ENCODE assay signal across 18 cellular contexts in genomic region chr2:144239726-144240125, GRCh38.
DNase-seq lines count a peak whose midpoint lies in the region; ATAC-seq, FAIRE-seq and TF ChIP-seq lines count a peak whose summit lies in the region.
"Had no signal": no experiment of that assay in that cellular context is flagged by ENCODE, and none has a peak within 500 bp of the region (broad histone marks: within the 10 kb centered on the region; RNA-seq: fewer than 3 reads in every experiment).

No MANE protein-coding gene starts in this region.

- H3K4me3 ChIP-seq in GM12878, result no peak overlapping the region
- no peak overlapping the region for H3K4me3 ChIP-seq in thyroid gland (replicated peaks in 1 of 3)
- H3K4me3 ChIP-seq: Peyer's patch had no signal

- H3K9me3 ChIP-seq in GM12878 (replicated peaks; ENCODE audit: control insufficient read depth, insufficient read depth, low read length) (no peaks in the 10 kb centered on the region; the same call in 2 of the 3 replicates), thyroid gland (no peaks in the 10 kb centered on the region)
- H3K9me3 ChIP-seq: Peyer's patch had no signal

- no peak for TF ChIP-seq EP300 in GM12878 (IDR thresholded peaks at IDR 0.05; ENCODE audit: borderline replicate concordance in 1 of 2, control insufficient read depth in 1 of 2, low read depth in 2 of 2, low read length in 2 of 2)

- intact Hi-C loops in GM12878 (cut with micrococcal nuclease; ENCODE audit: unreplicated experiment), result no loop called here
- intact Hi-C loops in thyroid gland (cut with DNase I), result no loop called here
- intact Hi-C loops in MCF 10A (cut with micrococcal nuclease), result no loop called here

- SMC1A ChIA-PET in GM12878 (lab: Charles Lee; ENCODE audit: uncharacterized antibody, unreplicated experiment), result interaction anchor here (0.7 to 6.3 kb wide), 10 partner anchors 9 to 138 kb away, joined by 3 to 68 read pairs (median 4); no protein-coding TSS in a partner anchor

- no peaks in the 10 kb centered on the region for H3K27me3 Mint-ChIP-seq in activated T-cell treated with anti-CD3 and anti-CD28 coated beads, Interleukin-2, amount 50 U/mL, for 24 hours
- H3K27me3 Mint-ChIP-seq in activated T-cell treated with anti-CD3 and anti-CD28 coated beads, Interleukin-2, amount 50 U/mL, for 4 hours (ENCODE audit: low read depth), result no peaks in the 10 kb centered on the region
- H3K27me3 Mint-ChIP-seq in MCF 10A (ENCODE audit: insufficient read depth, unreplicated experiment), result no peaks in the 10 kb centered on the region
- H3K27me3 Mint-ChIP-seq: CD4-positive, alpha-beta T cell had no signal

- TF ChIP-seq RAD21 in GM12878 (IDR thresholded peaks at IDR 0.05; ENCODE audit: insufficient read depth, low read depth, low read length), result no peak

- no peak overlapping the region for H3K4me2 ChIP-seq in GM12878 (ENCODE audit: control insufficient read depth, insufficient read depth)

- H2AFZ ChIP-seq in GM12878 (ENCODE audit: control insufficient read depth, low read depth, low read length), result no peak overlapping the region

- H3K79me2 ChIP-seq in GM12878 (ENCODE audit: control insufficient read depth, insufficient read depth, low read length), result no peaks in the 10 kb centered on the region; the same call in 1 of the 2 replicates

- H3K9ac ChIP-seq in GM12878 (ENCODE audit: control insufficient read depth, insufficient read depth, low read length), result no peak overlapping the region

- BruUV-seq in GM12878 (replicated peaks; lab: Mats Ljungman, UMichigan), result no TSS peak
- BruUV-seq in MCF 10A (replicated peaks; lab: Mats Ljungman, UMichigan), result no TSS peak

- peaks cover 61% of the 10 kb centered on the region for H3K4me1 Mint-ChIP-seq in activated T-cell treated with anti-CD3 and anti-CD28 coated beads, Interleukin-2, amount 50 U/mL, for 24 hours (ENCODE audit: low read depth)
- peaks cover 43% of the 10 kb centered on the region for H3K4me1 Mint-ChIP-seq in activated T-cell treated with anti-CD3 and anti-CD28 coated beads, Interleukin-2, amount 50 U/mL, for 4 hours (ENCODE audit: low read depth)
- peaks cover 4% of the 10 kb centered on the region for H3K4me1 Mint-ChIP-seq in MCF 10A (ENCODE audit: insufficient read depth, unreplicated experiment)

- in situ Hi-C loops in GM12878 (cut with MboI), result no loop called here

- H3K4me1 ChIP-seq in GM12878 (ENCODE audit: control insufficient read depth, insufficient read depth, low read length) (peaks cover 33% of the 10 kb centered on the region), thyroid gland (peaks cover 19 to 38% of the 10 kb centered on the region in 2 donors)

- H3K27ac Mint-ChIP-seq in activated T-cell treated with anti-CD3 and anti-CD28 coated beads, Interleukin-2, amount 50 U/mL, for 24 hours, result peak overlapping the region; percentile 44
- H3K27ac Mint-ChIP-seq in MCF 10A (ENCODE audit: low read depth, unreplicated experiment), result no peak overlapping the region
- H3K27ac Mint-ChIP-seq: CD4-positive, alpha-beta T cell had no signal

- TF ChIP-seq CTCF in GM12878 (IDR thresholded peaks at IDR 0.05 in 2 of 3, conservative IDR thresholded peaks at IDR 0.05 in 1 of 3; ENCODE audit: control insufficient read depth in 2 of 3, extremely low read depth in 1 of 3, insufficient read depth in 1 of 3, low read depth in 3 of 3, low read length in 3 of 3) (no peak), thyroid gland (IDR thresholded peaks at IDR 0.05) (no peak), MCF 10A (IDR thresholded peaks at IDR 0.05; ENCODE audit: unreplicated experiment) (no peak)

- WGBS in GM12878 (ENCODE audit: insufficient coverage, insufficient replicate concordance, low lambda C conversion rate, missing lambda C conversion rate), result 100% methylated on average over 1 of the region's 1 CpG
- 96 to 100% methylated on average over 1 of the region's 1 CpG for WGBS in thyroid gland, 2 donors

- H3K36me3 Mint-ChIP-seq in activated T-cell treated with anti-CD3 and anti-CD28 coated beads, Interleukin-2, amount 50 U/mL, for 24 hours (ENCODE audit: low read depth), result no peaks in the 10 kb centered on the region
- H3K36me3 Mint-ChIP-seq in activated T-cell treated with anti-CD3 and anti-CD28 coated beads, Interleukin-2, amount 50 U/mL, for 4 hours (ENCODE audit: insufficient read depth), result peaks cover 1% of the 10 kb centered on the region
- no peaks in the 10 kb centered on the region for H3K36me3 Mint-ChIP-seq in MCF 10A (ENCODE audit: insufficient read depth, unreplicated experiment)

- no peaks in the 10 kb centered on the region for H3K36me3 ChIP-seq in GM12878 (ENCODE audit: control insufficient read depth in 2 of 2, insufficient read depth in 2 of 2, low read length in 1 of 2)
- no peaks in the 10 kb centered on the region for H3K36me3 ChIP-seq in thyroid gland
- H3K36me3 ChIP-seq: Peyer's patch had no signal

- peaks cover 4% of the 10 kb centered on the region for H3K9me3 Mint-ChIP-seq in activated T-cell treated with anti-CD3 and anti-CD28 coated beads, Interleukin-2, amount 50 U/mL, for 24 hours
- H3K9me3 Mint-ChIP-seq in activated T-cell treated with anti-CD3 and anti-CD28 coated beads, Interleukin-2, amount 50 U/mL, for 4 hours, result no peaks in the 10 kb centered on the region
- H3K9me3 Mint-ChIP-seq in MCF 10A (ENCODE audit: unreplicated experiment), result no peaks in the 10 kb centered on the region
- H3K9me3 Mint-ChIP-seq: CD4-positive, alpha-beta T cell had no signal

- no peaks in the 10 kb centered on the region for H4K20me1 ChIP-seq in GM12878 (ENCODE audit: control insufficient read depth, insufficient read depth)

- POLR2A ChIA-PET in GM12878 (lab: Charles Lee), result interaction anchor here (0.6 kb wide), 1 partner anchor 87 kb away, joined by 9 read pairs; no protein-coding TSS in a partner anchor
- POLR2A ChIA-PET in MCF 10A (lab: Yijun Ruan, JAX), result interaction anchor here (0.8 kb wide), 1 partner anchor 19 kb away, joined by 3 read pairs; no protein-coding TSS in a partner anchor

- no peak for ATAC-seq in activated T-cell treated with anti-CD3 and anti-CD28 coated beads, Interleukin-2, amount 50 U/mL, for 4 hours
- ATAC-seq in GM12878 (no peak), GM21723 (IDR thresholded peaks at IDR 0.05; ENCODE audit: unreplicated experiment) (no peak)

- DNase-seq in activated T-cell treated with anti-CD3 and anti-CD28 coated beads, Interleukin-2, amount 50 U/mL, for 24 hours, result no peak
- DNase-seq in activated T-cell treated with anti-CD3 and anti-CD28 coated beads, Interleukin-2, amount 50 U/mL, for 4 hours, result no peak
- peak; percentile 29 for DNase-seq in NAMALWA (ENCODE audit: low spot score)
- DNase-seq in GM12878 (ENCODE audit: low read depth, low spot score), result no peak
- no peak for DNase-seq in thyroid gland
- no peak for DNase-seq in MCF 10A (ENCODE audit: unreplicated experiment)
- DNase-seq: CD4-positive, alpha-beta T cell; DND-41; GF-D8; NCI-H1092 treated with DMSO at 0.1 percent for 48 hours; NCI-H1694; NCI-H446; NCI-H774; Peyer's patch; Right ventricle myocardium superior had no signal

- TF ChIP-seq POLR2A in GM12878 (IDR thresholded peaks at IDR 0.05; ENCODE audit: low read depth, low read length), result no peak
- TF ChIP-seq POLR2A in thyroid gland (IDR thresholded peaks at IDR 0.05), result no peak

- CTCF ChIA-PET in GM12878 (lab: Yijun Ruan, JAX) (interaction anchor here (0.7 to 1.4 kb wide), 4 partner anchors 9 to 85 kb away, joined by 3 to 4 read pairs (median 4); no protein-coding TSS in a partner anchor), MCF 10A (lab: Yijun Ruan, JAX) (interaction anchor here (1.2 kb wide), 1 partner anchor 40 kb away, joined by 3 read pairs; no protein-coding TSS in a partner anchor)

- no peak overlapping the region for H3K4me3 Mint-ChIP-seq in activated T-cell treated with anti-CD3 and anti-CD28 coated beads, Interleukin-2, amount 50 U/mL, for 24 hours
- H3K4me3 Mint-ChIP-seq in activated T-cell treated with anti-CD3 and anti-CD28 coated beads, Interleukin-2, amount 50 U/mL, for 4 hours, result no peak overlapping the region
- no peak overlapping the region for H3K4me3 Mint-ChIP-seq in MCF 10A (ENCODE audit: unreplicated experiment)
- H3K4me3 Mint-ChIP-seq: CD4-positive, alpha-beta T cell had no signal

- H3K27ac ChIP-seq in GM12878 (ENCODE audit: control insufficient read depth, insufficient read depth), result peak overlapping the region; percentile 78
- H3K27ac ChIP-seq in thyroid gland, result peak overlapping the region in 2 of 3 donors; percentile 79 to 82

- RAD21 ChIA-PET in GM12878 (lab: Charles Lee; ENCODE audit: unreplicated experiment), result interaction anchor here (1.0 to 2.3 kb wide), 3 partner anchors 24 to 56 kb away, joined by 3 to 9 read pairs (median 8); no protein-coding TSS in a partner anchor

- FAIRE-seq in GM12878 (lab: Jason Lieb, UNC), result no peak
- FAIRE-seq: H54, HTR-8/SVneo had no signal

- H3K27me3 ChIP-seq in GM12878 (replicated peaks in 1 of 2; ENCODE audit: control insufficient read depth in 2 of 2, insufficient read depth in 2 of 2, low read length in 1 of 2), result no peaks in the 10 kb centered on the region
- H3K27me3 ChIP-seq in thyroid gland, result no peaks in the 10 kb centered on the region
- H3K27me3 ChIP-seq: Peyer's patch had no signal

TF ChIP-seq in GM12878, 131 proteins besides CTCF, POLR2A, EP300 and RAD21 (continues in another document):
- TF ChIP-seq TCF7 (IDR thresholded peaks at IDR 0.05; ENCODE audit: borderline replicate concordance) (no peak), PAX5 (IDR thresholded peaks at IDR 0.05; ENCODE audit: borderline replicate concordance, low read depth, low read length) (no peak)
- TF ChIP-seq, protein P1, sequence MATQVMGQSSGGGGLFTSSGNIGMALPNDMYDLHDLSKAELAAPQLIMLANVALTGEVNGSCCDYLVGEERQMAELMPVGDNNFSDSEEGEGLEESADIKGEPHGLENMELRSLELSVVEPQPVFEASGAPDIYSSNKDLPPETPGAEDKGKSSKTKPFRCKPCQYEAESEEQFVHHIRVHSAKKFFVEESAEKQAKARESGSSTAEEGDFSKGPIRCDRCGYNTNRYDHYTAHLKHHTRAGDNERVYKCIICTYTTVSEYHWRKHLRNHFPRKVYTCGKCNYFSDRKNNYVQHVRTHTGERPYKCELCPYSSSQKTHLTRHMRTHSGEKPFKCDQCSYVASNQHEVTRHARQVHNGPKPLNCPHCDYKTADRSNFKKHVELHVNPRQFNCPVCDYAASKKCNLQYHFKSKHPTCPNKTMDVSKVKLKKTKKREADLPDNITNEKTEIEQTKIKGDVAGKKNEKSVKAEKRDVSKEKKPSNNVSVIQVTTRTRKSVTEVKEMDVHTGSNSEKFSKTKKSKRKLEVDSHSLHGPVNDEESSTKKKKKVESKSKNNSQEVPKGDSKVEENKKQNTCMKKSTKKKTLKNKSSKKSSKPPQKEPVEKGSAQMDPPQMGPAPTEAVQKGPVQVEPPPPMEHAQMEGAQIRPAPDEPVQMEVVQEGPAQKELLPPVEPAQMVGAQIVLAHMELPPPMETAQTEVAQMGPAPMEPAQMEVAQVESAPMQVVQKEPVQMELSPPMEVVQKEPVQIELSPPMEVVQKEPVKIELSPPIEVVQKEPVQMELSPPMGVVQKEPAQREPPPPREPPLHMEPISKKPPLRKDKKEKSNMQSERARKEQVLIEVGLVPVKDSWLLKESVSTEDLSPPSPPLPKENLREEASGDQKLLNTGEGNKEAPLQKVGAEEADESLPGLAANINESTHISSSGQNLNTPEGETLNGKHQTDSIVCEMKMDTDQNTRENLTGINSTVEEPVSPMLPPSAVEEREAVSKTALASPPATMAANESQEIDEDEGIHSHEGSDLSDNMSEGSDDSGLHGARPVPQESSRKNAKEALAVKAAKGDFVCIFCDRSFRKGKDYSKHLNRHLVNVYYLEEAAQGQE (IDR thresholded peaks at IDR 0.05; ENCODE audit: low read depth, low read length), result no peak
